ENCODE assay signal across 8 cellular contexts in genomic region chr4:122450847-122451246, GRCh38. TPM values are rescaled to one million over a fixed set of nuclear protein-coding genes. Genes with fewer than 3 reads are reported as not detected.
A peak's percentile ranks its signal among the peaks of the same experiment; 100 is the strongest.
DNase-seq lines count a peak whose midpoint lies in the region; ATAC-seq, FAIRE-seq and TF ChIP-seq lines count a peak whose summit lies in the region.

No MANE protein-coding gene starts in this region.

- no peaks in the 10 kb centered on the region for H3K79me2 ChIP-seq in keratinocyte (ENCODE audit: control insufficient read depth, insufficient read depth, low read length)

- no peak for TF ChIP-seq POLR2A in lower leg skin (IDR thresholded peaks at IDR 0.05)

- no peaks in the 10 kb centered on the region for H3K9me3 ChIP-seq in CD4-positive, alpha-beta T cell (ENCODE audit: control insufficient read depth, low read length)
- H3K9me3 ChIP-seq in keratinocyte (ENCODE audit: control insufficient read depth, low read depth, low read length) (no peaks in the 10 kb centered on the region), lower lobe of right lung (no peaks in the 10 kb centered on the region)

- no peaks in the 10 kb centered on the region for H3K4me1 ChIP-seq in keratinocyte (ENCODE audit: control insufficient read depth, extremely low read depth, insufficient read depth, low read length)
- H3K4me1 ChIP-seq in lower lobe of right lung: no peaks in the 10 kb centered on the region

- H3K4me3 Mint-ChIP-seq in CD4-positive, alpha-beta T cell: no peak overlapping the region

- POLR2A ChIA-PET in CD4-positive, alpha-beta T cell (lab: Charles Lee): no interaction called here

- H3K4me1 Mint-ChIP-seq in CD4-positive, alpha-beta T cell (ENCODE audit: low read depth): peaks cover 34% of the 10 kb centered on the region

- H3K4me2 ChIP-seq in keratinocyte (ENCODE audit: control insufficient read depth, extremely low read depth, insufficient read depth, low read depth, low read length): no peak overlapping the region

- intact Hi-C loops in CD4-positive, alpha-beta T cell (cut with DNase I, micrococcal nuclease): loop anchor here (5.0 to 10.0 kb wide), 3 partner anchors 134 to 506 kb away; no protein-coding TSS in a partner anchor
- intact Hi-C loops in lower lobe of right lung (cut with DNase I) (no loop called here), lower leg skin (cut with DNase I; ENCODE audit: low total_unique reads) (no loop called here)

- dilution Hi-C loops in keratinocyte (cut with MboI; ENCODE audit: extremely low pct_ligation_motif_present, low sequenced_read_pairs): no loop called here

- H3K9me3 Mint-ChIP-seq in CD4-positive, alpha-beta T cell: no peaks in the 10 kb centered on the region

- no peak overlapping the region for H2AFZ ChIP-seq in keratinocyte (ENCODE audit: control insufficient read depth, low read length)

- no peak for FAIRE-seq in keratinocyte (lab: Jason Lieb, UNC)

- no peaks in the 10 kb centered on the region for H3K9me1 ChIP-seq in keratinocyte (ENCODE audit: control insufficient read depth, extremely low read depth, insufficient read depth, low read length)

- no peak overlapping the region for H3K27ac Mint-ChIP-seq in CD4-positive, alpha-beta T cell

- no peak overlapping the region for H3K4me3 ChIP-seq in keratinocyte (ENCODE audit: control insufficient read depth in 2 of 3, extremely low read depth in 1 of 3, insufficient read depth in 2 of 3, low read depth in 1 of 3, low read length in 3 of 3)
- no peak overlapping the region for H3K4me3 ChIP-seq in lower lobe of right lung
- H3K4me3 ChIP-seq in lower leg skin (ENCODE audit: low read depth, poor library complexity, severe bottlenecking): no peak overlapping the region

- DNase-seq in CD4-positive, alpha-beta T cell: peak in 2 of 10 experiments; percentile 1 to 2
- peak; percentile 3 for DNase-seq in HS-5 (ENCODE audit: low read depth)
- DNase-seq in activated T-cell treated with anti-CD3 and anti-CD28 coated beads for 4 hours: peak; percentile 14
- no peak for DNase-seq in keratinocyte (ENCODE audit: low read depth, low spot score)
- no peak for DNase-seq in substantia nigra (lab: John Stamatoyannopoulos, UW)
- DNase-seq in lower lobe of right lung: no peak
- no peak for DNase-seq in lower leg skin (ENCODE audit: low spot score in 2 of 2)

- H3K36me3 ChIP-seq in keratinocyte (ENCODE audit: control insufficient read depth in 2 of 2, extremely low read depth in 1 of 2, insufficient read depth in 2 of 2, low read length in 2 of 2) (no peaks in the 10 kb centered on the region), lower lobe of right lung (no peaks in the 10 kb centered on the region)

- no peaks in the 10 kb centered on the region for H3K36me3 Mint-ChIP-seq in CD4-positive, alpha-beta T cell (ENCODE audit: low read depth)

- CTCF ChIA-PET in CD4-positive, alpha-beta T cell (lab: Charles Lee): no interaction called here

- TF ChIP-seq CTCF in CD4-positive, alpha-beta T cell (IDR thresholded peaks at IDR 0.05): peak; percentile 49
- peak; percentile 37 to 63 (median 49) for TF ChIP-seq CTCF in keratinocyte (optimal IDR thresholded peaks at IDR 0.05 in 1 of 3, IDR thresholded peaks at IDR 0.05 in 1 of 3, conservative IDR thresholded peaks at IDR 0.05 in 1 of 3; ENCODE audit: extremely low read depth in 1 of 3, insufficient read depth in 2 of 3, low read length in 3 of 3)
- no peak for TF ChIP-seq CTCF in lower lobe of right lung (IDR thresholded peaks at IDR 0.05)
- TF ChIP-seq CTCF in lower leg skin (IDR thresholded peaks at IDR 0.05): no peak

- ATAC-seq in CD4-positive, alpha-beta T cell (ENCODE audit: poor library complexity): no peak
- ATAC-seq in GM19023 (IDR thresholded peaks at IDR 0.05; ENCODE audit: unreplicated experiment): no peak
- ATAC-seq in lower lobe of right lung: no peak

- no peaks in the 10 kb centered on the region for H3K27me3 ChIP-seq in CD4-positive, alpha-beta T cell (ENCODE audit: control insufficient read depth, insufficient read depth, low read length)
- H3K27me3 ChIP-seq in keratinocyte (ENCODE audit: control insufficient read depth, extremely low read depth, insufficient read depth, low read length) (no peaks in the 10 kb centered on the region), lower lobe of right lung (ENCODE audit: low read depth) (no peaks in the 10 kb centered on the region)

- H3K9ac ChIP-seq in keratinocyte (ENCODE audit: control insufficient read depth, extremely low read depth, insufficient read depth, low read length): no peak overlapping the region

- no peak overlapping the region for H3K27ac ChIP-seq in CD4-positive, alpha-beta T cell (ENCODE audit: low read depth, low read length)
- H3K27ac ChIP-seq in keratinocyte (ENCODE audit: control insufficient read depth, insufficient read depth, low read length): no peak overlapping the region
- H3K27ac ChIP-seq in substantia nigra (ENCODE audit: low read depth, low read length, poor library complexity, severe bottlenecking): no peak overlapping the region
- H3K27ac ChIP-seq in lower lobe of right lung: no peak overlapping the region

- no peaks in the 10 kb centered on the region for H3K27me3 Mint-ChIP-seq in CD4-positive, alpha-beta T cell

- H4K20me1 ChIP-seq in keratinocyte (ENCODE audit: control insufficient read depth, extremely low read depth, insufficient read depth, low read length): no peaks in the 10 kb centered on the region

RNA-seq across cellular contexts. Expression of gene IL2, which starts 5.7 kb away (rescaled TPM):
- total RNA-seq in CD4-positive, alpha-beta T cell: 1 to 10 TPM; 3.7 to 4.7 TPM
- not detected in 3 replicates for polyA plus RNA-seq in keratinocyte
- not detected for polyA plus RNA-seq in keratinocyte (2011; ENCODE audit: low read depth)
- not detected in 2 replicates for polyA plus RNA-seq in keratinocyte (2011; cell fraction: cytosol; rRNA removed)
- not detected in 2 replicates for polyA plus RNA-seq in keratinocyte (2011; cell fraction: nucleus; rRNA removed)
- polyA plus RNA-seq in keratinocyte (2012; ENCODE audit: low replicate concordance): not detected in 2 replicates
- polyA minus RNA-seq in keratinocyte: not detected in 3 replicates
- polyA minus RNA-seq in keratinocyte (2011; cell fraction: cytosol; rRNA and poly(A)+ RNA removed): not detected
- polyA minus RNA-seq in keratinocyte (2011; cell fraction: nucleus; rRNA and poly(A)+ RNA removed): not detected in 2 replicates
- total RNA-seq in lower lobe of right lung (not detected), lower leg skin (not detected)

Comparison
In these comparisons a context has a peak if more than half of its experiments do, and no peak if none do; other contexts are left out.
1. DNase-seq: peak in HS-5 (single experiment) and activated T-cell treated with anti-CD3 and anti-CD28 coated beads for 4 hours (single experiment); none in keratinocyte (single experiment), substantia nigra (0 of 49), lower lobe of right lung (single experiment) and lower leg skin (0 of 2).
2. CTCF ChIP-seq: peak in CD4-positive, alpha-beta T cell (single experiment) and keratinocyte (3 of 3); none in lower lobe of right lung (single experiment) and lower leg skin (0 of 3).
3. intact Hi-C loops: an anchor here in CD4-positive, alpha-beta T cell (5.0 to 10.0 kb wide); none called in lower lobe of right lung and lower leg skin.